9 cellular contexts compared by ENCODE assay signal in the genomic region with DNA sequence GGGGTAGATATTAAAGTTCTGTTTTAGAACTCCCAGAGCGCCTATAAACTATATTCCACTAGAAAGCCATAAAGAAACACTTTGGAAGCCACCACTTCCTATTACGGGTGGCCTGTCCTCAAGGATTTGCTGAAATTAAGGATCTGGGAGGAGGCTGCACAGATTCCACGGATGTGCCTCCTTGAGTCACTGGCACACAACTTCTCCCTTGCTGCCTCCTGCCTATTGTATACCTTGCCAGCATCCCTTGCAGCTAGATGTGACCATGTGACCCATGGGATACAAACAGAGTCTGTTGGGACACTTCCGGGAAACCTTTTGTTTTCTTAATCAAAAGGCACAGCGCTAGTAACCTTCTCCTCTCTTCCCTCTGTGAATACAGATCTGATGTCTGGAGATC.
"Had no signal": no experiment of that assay in that cellular context is flagged by ENCODE, and none has a peak within 500 bp of the region (broad histone marks: within the 10 kb centered on the region; RNA-seq: fewer than 3 reads in every experiment).

No MANE protein-coding gene starts in this region.

- H3K9me3 Mint-ChIP-seq: HFFc6 had no signal

- H3K4me3 Mint-ChIP-seq: HFFc6, IgD-negative memory B cell had no signal

- H3K9me3 ChIP-seq: HAP-1 had no signal

- H3K9ac ChIP-seq: GM23248 had no signal

- H3K4me3 ChIP-seq: GM23248, HAP-1 had no signal

- H2AFZ ChIP-seq: GM23248 had no signal

- H3K36me3 Mint-ChIP-seq: IgD-negative memory B cell had no signal

- H3K27ac Mint-ChIP-seq: HFFc6, IgD-negative memory B cell had no signal

- ATAC-seq: HCT116, HepG2 had no signal

- H3K27ac ChIP-seq: GM23248, HL-60 had no signal

- H3K4me1 ChIP-seq: HAP-1 had no signal

- H3K36me3 ChIP-seq: HAP-1 had no signal

- DNase-seq: GM23248, GOT3, H7, HFFc6 had no signal

- FAIRE-seq: HepG2 had no signal
